Comparison of ENCODE assay signal across 25 cellular contexts in genomic region chr7:35747611-35748010, GRCh38. TPM values are rescaled to one million over a fixed set of nuclear protein-coding genes. Genes with fewer than 3 reads are reported as not detected.
DNase-seq lines count a peak whose midpoint lies in the region; ATAC-seq and TF ChIP-seq lines count a peak whose summit lies in the region.
"Had no signal": no experiment of that assay in that cellular context is flagged by ENCODE, and none has a peak within 500 bp of the region (broad histone marks: within the 10 kb centered on the region; RNA-seq: fewer than 3 reads in every experiment).

No MANE protein-coding gene starts in this region.

- peak; percentile 61 for DNase-seq in NCI-H2171 (lab: John Stamatoyannopoulos, UW)
- DNase-seq in brain microvascular endothelial cell, result no peak
- peak; percentile 14 for DNase-seq in kidney glomerular epithelial cell (lab: John Stamatoyannopoulos, UW)
- peak; percentile 63 for DNase-seq in superior temporal gyrus (ENCODE audit: extremely low spot score)
- DNase-seq in GM03348 (ENCODE audit: low spot score), result no peak
- DNase-seq in upper lobe of left lung, result no peak
- DNase-seq in Calu3, result no peak
- DNase-seq: activated CD4-positive, alpha-beta T cell treated with anti-CD3 and anti-CD28 coated beads, Interleukin-2, amount 50 U/mL, for 4 hours; activated CD8-positive, alpha-beta memory T cell treated with anti-CD3 and anti-CD28 coated beads, Interleukin-2, amount 10 ng/mL, durations not matched to agents 7 days and 5 days; activated naive CD4-positive, alpha-beta T cell; C1 segment of cervical spinal cord; effector CD8-positive, alpha-beta T cell; GDM1; islet precursor cell; KG1; naive thymus-derived CD4-positive, alpha-beta T cell; NCI-H1105; NCI-H1930; NCI-H526; PC-3; substantia nigra; upper lobe of right lung had no signal

- in situ Hi-C loops in brain microvascular endothelial cell (cut with HindIII; ENCODE audit: low pct_ligation_motif_present, low sequenced_read_pairs), result no loop called here

- TF ChIP-seq CTCF in brain microvascular endothelial cell (IDR thresholded peaks at IDR 0.05; ENCODE audit: low read depth, low read length, missing control alignments), result no peak
- no peak for TF ChIP-seq CTCF in upper lobe of left lung (IDR thresholded peaks at IDR 0.05)
- TF ChIP-seq CTCF in Calu3 (IDR thresholded peaks at IDR 0.05; ENCODE audit: unreplicated experiment), result no peak

- peak overlapping the region; percentile 33 for H3K27ac ChIP-seq in brain microvascular endothelial cell
- no peak overlapping the region for H3K27ac ChIP-seq in upper lobe of left lung
- H3K27ac ChIP-seq: epithelial cell of prostate, upper lobe of right lung had no signal

- no peak overlapping the region for H3K4me3 ChIP-seq in brain microvascular endothelial cell (ENCODE audit: low read depth, low read length)
- H3K4me3 ChIP-seq in upper lobe of left lung, result no peak overlapping the region
- H3K4me3 ChIP-seq: upper lobe of right lung had no signal

- intact Hi-C loops in Calu3 (cut with micrococcal nuclease; ENCODE audit: unreplicated experiment), result no loop called here

- peaks cover 32% of the 10 kb centered on the region for H3K27me3 Mint-ChIP-seq in Calu3 (ENCODE audit: unreplicated experiment)
- H3K27me3 Mint-ChIP-seq: stimulated activated memory B cell treated with anti-CD40 and anti-IgM and Interleukin-4, amounts not matched to agents 10 μg/mL and 1 μg/mL and 100 μg/mL, for 72 hours had no signal

- no peaks in the 10 kb centered on the region for H3K27me3 ChIP-seq in brain microvascular endothelial cell (replicated peaks)
- H3K27me3 ChIP-seq in upper lobe of left lung, result no peaks in the 10 kb centered on the region
- H3K27me3 ChIP-seq: upper lobe of right lung had no signal

- CTCF ChIA-PET in Calu3 (lab: Charles Lee), result no interaction called here

- BruUV-seq in Calu3 (replicated peaks; lab: Mats Ljungman, UMichigan), result no TSS peak

- no peak overlapping the region for H3K27ac Mint-ChIP-seq in Calu3 (ENCODE audit: unreplicated experiment)
- H3K27ac Mint-ChIP-seq: activated CD8-positive, alpha-beta memory T cell treated with anti-CD3 and anti-CD28 coated beads, Interleukin-2, amount 10 ng/mL, durations not matched to agents 7 days and 5 days; naive thymus-derived CD4-positive, alpha-beta T cell; stimulated activated memory B cell treated with anti-CD40 and anti-IgM and Interleukin-4, amounts not matched to agents 10 μg/mL and 1 μg/mL and 100 μg/mL, for 72 hours had no signal

- no peak for ATAC-seq in upper lobe of left lung (ENCODE audit: low FRiP score in 2 of 2)
- ATAC-seq: activated CD4-positive, CD25-positive, alpha-beta regulatory T cell treated with anti-CD3 and anti-CD28 coated beads, Interleukin-2, amount 50 U/mL, for 24 hours; activated CD8-positive, alpha-beta memory T cell treated with anti-CD3 and anti-CD28 coated beads, Interleukin-2, amount 10 ng/mL, durations not matched to agents 7 days and 5 days; naive thymus-derived CD4-positive, alpha-beta T cell; PC-3; stimulated activated memory B cell treated with anti-CD40 and anti-IgM and Interleukin-4, amounts not matched to agents 10 μg/mL and 1 μg/mL and 100 μg/mL, for 72 hours; upper lobe of right lung had no signal

- H3K4me1 ChIP-seq in upper lobe of left lung, result peaks cover 0 to 3% (median 0%) of the 10 kb centered on the region in 4 donors

- H3K4me3 Mint-ChIP-seq in Calu3 (ENCODE audit: low read depth, unreplicated experiment), result no peak overlapping the region
- H3K4me3 Mint-ChIP-seq: activated CD8-positive, alpha-beta memory T cell treated with anti-CD3 and anti-CD28 coated beads, Interleukin-2, amount 10 ng/mL, durations not matched to agents 7 days and 5 days; naive thymus-derived CD4-positive, alpha-beta T cell; stimulated activated memory B cell treated with anti-CD40 and anti-IgM and Interleukin-4, amounts not matched to agents 10 μg/mL and 1 μg/mL and 100 μg/mL, for 72 hours had no signal

- 77 to 89% methylated on average over 4 of the region's 4 CpGs for WGBS in upper lobe of left lung, 2 donors

- H3K9me3 Mint-ChIP-seq in Calu3 (ENCODE audit: low read depth, unreplicated experiment), result peaks cover 5% of the 10 kb centered on the region
- H3K9me3 Mint-ChIP-seq: stimulated activated memory B cell treated with anti-CD40 and anti-IgM and Interleukin-4, amounts not matched to agents 10 μg/mL and 1 μg/mL and 100 μg/mL, for 72 hours had no signal

- no peaks in the 10 kb centered on the region for H3K36me3 Mint-ChIP-seq in Calu3 (ENCODE audit: insufficient read depth, unreplicated experiment)

- TF ChIP-seq POLR2A in upper lobe of left lung (IDR thresholded peaks at IDR 0.05), result no peak

- H3K36me3 ChIP-seq in brain microvascular endothelial cell (replicated peaks), result no peaks in the 10 kb centered on the region
- no peaks in the 10 kb centered on the region for H3K36me3 ChIP-seq in upper lobe of left lung
- H3K36me3 ChIP-seq: upper lobe of right lung had no signal

- no peak for TF ChIP-seq EP300 in upper lobe of left lung (IDR thresholded peaks at IDR 0.05)

- H3K4me1 Mint-ChIP-seq in Calu3 (ENCODE audit: low read depth, unreplicated experiment), result no peaks in the 10 kb centered on the region
- H3K4me1 Mint-ChIP-seq: activated CD8-positive, alpha-beta memory T cell treated with anti-CD3 and anti-CD28 coated beads, Interleukin-2, amount 10 ng/mL, durations not matched to agents 7 days and 5 days; naive thymus-derived CD4-positive, alpha-beta T cell; stimulated activated memory B cell treated with anti-CD40 and anti-IgM and Interleukin-4, amounts not matched to agents 10 μg/mL and 1 μg/mL and 100 μg/mL, for 72 hours had no signal

- H3K9me3 ChIP-seq in upper lobe of left lung, result no peaks in the 10 kb centered on the region
- H3K9me3 ChIP-seq: upper lobe of right lung had no signal

RNA-seq across cellular contexts. Expression of gene HERPUD2, which starts 52.7 kb away (rescaled TPM):
- total RNA-seq in upper lobe of left lung, result 10 to 100 TPM; 29.6 to 63.9 (median 42.2) TPM
- 37.5 and 42.7 TPM in 2 replicates for total RNA-seq in Calu3 (2022)

RNA-seq across cellular contexts. Expression of gene SEPTIN7, which starts 53.2 kb away (rescaled TPM):
- total RNA-seq in upper lobe of left lung (100 to 1,000 TPM in 5 of 6 donors, 10 to 100 TPM in 1; 47.1 to 215 (median 142) TPM), Calu3 (2022) (269 and 308 TPM in 2 replicates)

Comparison
In these comparisons a context has a peak if more than half of its experiments do, and no peak if none do; other contexts are left out.
1. DNase-seq: peak in NCI-H2171 (single experiment), kidney glomerular epithelial cell (single experiment) and superior temporal gyrus (single experiment); none in brain microvascular endothelial cell (single experiment), GM03348 (single experiment), upper lobe of left lung (0 of 2) and Calu3 (single experiment).